In the genomic region with DNA sequence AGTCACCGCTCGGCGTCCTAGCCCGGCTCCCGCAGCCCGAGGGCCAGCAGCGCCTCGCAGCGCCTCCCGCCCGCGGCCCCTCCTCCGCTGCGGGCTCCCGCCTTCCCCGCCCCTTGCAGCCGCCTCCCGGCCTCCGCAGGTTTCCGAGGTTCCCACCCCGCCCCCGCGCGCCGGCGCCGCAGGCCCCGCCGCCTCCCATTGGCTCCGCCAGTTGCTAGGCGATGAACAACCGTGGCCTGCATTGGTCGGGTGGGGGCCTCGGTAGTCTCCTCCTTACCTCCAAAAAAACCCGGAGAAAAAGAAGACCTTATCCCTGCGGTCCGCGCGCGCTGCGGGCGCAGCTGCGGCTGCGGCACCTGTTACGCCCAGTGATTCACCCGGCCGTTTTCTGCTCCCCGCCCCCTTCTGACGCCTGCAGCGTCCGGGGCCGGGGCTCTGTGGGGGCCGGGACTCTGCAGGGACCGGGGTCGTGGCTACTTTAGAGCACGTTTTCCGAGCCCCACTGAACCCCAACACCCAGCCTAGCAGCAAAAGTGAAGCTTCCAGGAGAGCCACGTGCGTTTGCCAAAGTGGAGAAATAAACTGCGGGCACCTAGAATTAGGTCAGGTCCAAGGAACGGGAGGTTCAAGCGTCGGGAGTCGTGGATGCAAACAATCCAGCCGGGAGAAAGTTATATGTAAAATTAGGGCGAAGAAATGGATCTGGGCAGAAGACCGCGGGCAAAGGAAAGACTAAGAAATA, we compare ENCODE assay signal across 8 cellular contexts. TPM values are rescaled to one million over a fixed set of nuclear protein-coding genes. Genes with fewer than 3 reads are reported as not detected.
DNase-seq lines count a peak whose midpoint lies in the region; ATAC-seq and TF ChIP-seq lines count a peak whose summit lies in the region.

A gene with protein sequence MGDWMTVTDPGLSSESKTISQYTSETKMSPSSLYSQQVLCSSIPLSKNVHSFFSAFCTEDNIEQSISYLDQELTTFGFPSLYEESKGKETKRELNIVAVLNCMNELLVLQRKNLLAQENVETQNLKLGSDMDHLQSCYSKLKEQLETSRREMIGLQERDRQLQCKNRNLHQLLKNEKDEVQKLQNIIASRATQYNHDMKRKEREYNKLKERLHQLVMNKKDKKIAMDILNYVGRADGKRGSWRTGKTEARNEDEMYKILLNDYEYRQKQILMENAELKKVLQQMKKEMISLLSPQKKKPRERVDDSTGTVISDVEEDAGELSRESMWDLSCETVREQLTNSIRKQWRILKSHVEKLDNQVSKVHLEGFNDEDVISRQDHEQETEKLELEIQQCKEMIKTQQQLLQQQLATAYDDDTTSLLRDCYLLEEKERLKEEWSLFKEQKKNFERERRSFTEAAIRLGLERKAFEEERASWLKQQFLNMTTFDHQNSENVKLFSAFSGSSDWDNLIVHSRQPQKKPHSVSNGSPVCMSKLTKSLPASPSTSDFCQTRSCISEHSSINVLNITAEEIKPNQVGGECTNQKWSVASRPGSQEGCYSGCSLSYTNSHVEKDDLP (minus strand): TSS at position 65 of the 742 bp plus-strand sequence. CDS start 19,242 bp downstream, outside the sequence.

- H3K4me3 ChIP-seq in Jurkat, Clone E6-1 (ENCODE audit: low read length), result peak within 1 kb of the TSS; percentile 68
- peak within 1 kb of the TSS; percentile 75 for H3K4me3 ChIP-seq in PC-3 (ENCODE audit: low read length)

- BruUV-seq in PC-3 (replicated peaks; lab: Mats Ljungman, UMichigan), result no TSS peak

- H3K27me3 ChIP-seq in PC-3 (ENCODE audit: low read length), result no peaks in the 10 kb centered on the region

- peaks cover 31% of the 10 kb centered on the region for H3K4me1 ChIP-seq in PC-3 (ENCODE audit: insufficient read depth, low read length)

- peak within 1 kb of the TSS; percentile 96 for H3K4me2 ChIP-seq in PC-3 (ENCODE audit: low read length)

- intact Hi-C loops in PC-3 (cut with micrococcal nuclease), result loop anchor here (1.0 to 10.0 kb wide), 2 partner anchors 8 to 144 kb away; no protein-coding TSS in a partner anchor

- peak within 1 kb of the TSS; percentile 50 for H3K27ac ChIP-seq in PC-3 (ENCODE audit: low read length)

- H3K9me3 ChIP-seq in PC-3 (ENCODE audit: low read length), result no peaks in the 10 kb centered on the region

- POLR2A ChIA-PET in PC-3 (lab: Charles Lee; ENCODE audit: unreplicated experiment), result no interaction called here

- TF ChIP-seq CTCF in PC-3 (conservative IDR thresholded peaks at IDR 0.05; ENCODE audit: low read depth, low read length), result no peak

- peak; percentile 94 for ATAC-seq in GM21717 (IDR thresholded peaks at IDR 0.05; ENCODE audit: unreplicated experiment)
- ATAC-seq in PC-3, result peak; percentile 87

- H3K36me3 ChIP-seq in PC-3 (ENCODE audit: low read depth, low read length), result no peaks in the 10 kb centered on the region

- H3F3A ChIP-seq in PC-3 (ENCODE audit: low read length, unreplicated experiment), result no peaks in the 10 kb centered on the region

- TF ChIP-seq POLR2A in erythroblast (IDR thresholded peaks at IDR 0.05; ENCODE audit: low read length), result peak; percentile 64

- peak within 1 kb of the TSS; percentile 74 for H3K9ac ChIP-seq in PC-3 (ENCODE audit: low read length)

- CTCF ChIA-PET in PC-3 (lab: Charles Lee), result no interaction called here

- peaks cover 44% of the 10 kb centered on the region for H3K79me2 ChIP-seq in PC-3 (ENCODE audit: low read length)

- no peaks in the 10 kb centered on the region; the same call in 1 of the 2 replicates for H4K20me1 ChIP-seq in PC-3 (ENCODE audit: low read length)

- DNase-seq in DMS153 treated with DMSO at 0.1 percent for 48 hours (lab: John Stamatoyannopoulos, UW; ENCODE audit: unreplicated experiment) (peak; percentile 93), PC-3 (peak; percentile 99), erythroblast (lab: John Stamatoyannopoulos, UW) (peak; percentile 98 to 99), mucosa of gallbladder (ENCODE audit: low spot score) (peak; percentile 99)
- DNase-seq in Jurkat, Clone E6-1 (ENCODE audit: low read depth, low spot score), result peak; percentile 96
- DNase-seq in activated T-cell treated with anti-CD3 and anti-CD28 coated beads, Interleukin-2, amount 50 U/mL, for 1 hour, result peak; percentile 100
- DNase-seq in stimulated activated CD8-positive, alpha-beta memory T cell treated with anti-CD3 and anti-CD28 coated beads, Interleukin-4, amount 100 ng/mL, for 24 hours (ENCODE audit: low read depth), result peak; percentile 99

- no peaks in the 10 kb centered on the region for H3K9me2 ChIP-seq in PC-3 (replicated peaks; ENCODE audit: low read length)

- peak within 1 kb of the TSS; percentile 92 for H2AFZ ChIP-seq in PC-3 (ENCODE audit: low read length)

RNA-seq across cellular contexts. Expression of the gene that starts here (rescaled TPM):
- 12.6 TPM for polyA plus RNA-seq in Jurkat, Clone E6-1 (2012; ENCODE audit: insufficient read depth, insufficient read length)
- total RNA-seq in PC-3 (2014; rRNA removed) (22.8 and 28.0 TPM in 2 replicates), mucosa of gallbladder (22.3 TPM)

Comparison
In these comparisons a context has a peak if more than half of its experiments do, and no peak if none do; other contexts are left out.
1. Peak in every context shown above with its lines: DNase-seq, ATAC-seq, H3K4me3 ChIP-seq and H3K27ac ChIP-seq.